Comparison of ENCODE assay signal across 8 cellular contexts in the genomic region with DNA sequence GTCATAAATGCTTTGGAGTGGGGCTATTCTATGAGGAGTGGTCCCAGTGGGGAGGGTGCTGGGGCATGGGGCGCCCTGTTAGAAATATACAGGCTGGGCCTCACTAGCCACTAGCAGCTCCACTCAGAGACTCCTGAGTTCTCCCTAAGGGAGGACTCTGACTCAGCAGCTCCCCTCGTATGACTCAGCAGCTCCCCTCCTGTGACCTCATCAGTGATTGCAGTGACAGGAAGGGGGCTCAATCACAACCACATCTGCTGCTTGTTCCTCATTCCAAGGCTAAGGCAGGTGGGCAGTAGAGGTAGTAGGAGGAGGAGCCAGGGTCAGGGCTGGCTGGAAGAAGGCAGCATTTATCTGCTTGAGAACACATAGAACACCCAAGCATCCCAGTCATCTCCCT. TPM values are rescaled to one million over a fixed set of nuclear protein-coding genes. Genes with fewer than 3 reads are reported as not detected.
DNase-seq lines count a peak whose midpoint lies in the region; ATAC-seq, FAIRE-seq and TF ChIP-seq lines count a peak whose summit lies in the region.

No MANE protein-coding gene starts in this region.

- FAIRE-seq in H54 (lab: Jason Lieb, UNC) (no peak), astrocyte (lab: Jason Lieb, UNC) (peak; percentile 5)

- peaks cover 11% of the 10 kb centered on the region for H3K4me1 Mint-ChIP-seq in astrocyte (ENCODE audit: low read depth, unreplicated experiment)

- H3K27ac Mint-ChIP-seq in astrocyte (ENCODE audit: unreplicated experiment): no peak overlapping the region

- no peak overlapping the region for H3K27ac ChIP-seq in astrocyte (ENCODE audit: low read depth, low read length)

- H3K36me3 Mint-ChIP-seq in astrocyte (ENCODE audit: low read depth, unreplicated experiment): peaks cover 4% of the 10 kb centered on the region

- TF ChIP-seq POLR2A in H54 (IDR thresholded peaks at IDR 0.05; ENCODE audit: low read depth, low read length): no peak

- no peaks in the 10 kb centered on the region for H3K27me3 ChIP-seq in astrocyte (ENCODE audit: insufficient read depth, low read length)

- no peak overlapping the region for H2AFZ ChIP-seq in astrocyte (ENCODE audit: low read depth, low read length)

- H3K4me1 ChIP-seq in astrocyte (ENCODE audit: insufficient read depth, low read length): peaks cover 7% of the 10 kb centered on the region

- H3K4me3 Mint-ChIP-seq in astrocyte (ENCODE audit: unreplicated experiment): no peak overlapping the region

- no peaks in the 10 kb centered on the region for H4K20me1 ChIP-seq in astrocyte (ENCODE audit: insufficient read depth, low read length)

- H3K9me3 Mint-ChIP-seq in astrocyte (ENCODE audit: unreplicated experiment): peaks cover 6% of the 10 kb centered on the region

- no peaks in the 10 kb centered on the region for H3K79me2 ChIP-seq in astrocyte (ENCODE audit: insufficient read depth, low read length)

- no peak overlapping the region for H3K4me2 ChIP-seq in astrocyte (ENCODE audit: low read length)

- no peak overlapping the region for H3K4me3 ChIP-seq in astrocyte (ENCODE audit: insufficient read depth, low read depth, low read length)

- TF ChIP-seq CTCF in astrocyte (IDR thresholded peaks at IDR 0.05; ENCODE audit: insufficient read depth, low read depth, low read length) (no peak), omental fat pad (IDR thresholded peaks at IDR 0.05) (no peak)

- no peaks in the 10 kb centered on the region for H3K36me3 ChIP-seq in astrocyte (ENCODE audit: insufficient read depth, low read length)

- H3K9me3 ChIP-seq in astrocyte (ENCODE audit: insufficient read depth, low read depth, low read length): no peaks in the 10 kb centered on the region

- no peaks in the 10 kb centered on the region for H3K27me3 Mint-ChIP-seq in astrocyte (ENCODE audit: low read depth, unreplicated experiment)

- peak; percentile 37 for ATAC-seq in omental fat pad (ENCODE audit: low FRiP score)
- no peak for ATAC-seq in HG03354 (IDR thresholded peaks at IDR 0.05; ENCODE audit: poor library complexity, severe bottlenecking, unreplicated experiment)
- ATAC-seq in HG03139 (IDR thresholded peaks at IDR 0.05; ENCODE audit: unreplicated experiment): no peak

- no peak overlapping the region for H3K9ac ChIP-seq in astrocyte (ENCODE audit: low read length)

- DNase-seq in CMK (ENCODE audit: low read depth) (peak; percentile 54), H54 (ENCODE audit: insufficient read length, low spot score) (peak; percentile 53), NOMO-1 treated with DMSO at 0.1 percent for 48 hours (lab: John Stamatoyannopoulos, UW; ENCODE audit: unreplicated experiment) (peak; percentile 69), astrocyte (ENCODE audit: low read depth) (peak; percentile 45), omental fat pad (ENCODE audit: low spot score) (peak; percentile 36), NCI-H187 (lab: John Stamatoyannopoulos, UW) (no peak)

RNA-seq across cellular contexts. Expression of a gene that starts 28.0 kb away (rescaled TPM):
- total RNA-seq in astrocyte: 3.1 and 4.2 TPM in 2 replicates
- 10 to 100 TPM; 28.0 to 63.8 (median 44.6) TPM for total RNA-seq in omental fat pad

Comparison
In these comparisons a context has a peak if more than half of its experiments do, and no peak if none do; other contexts are left out.
1. DNase-seq: peak in CMK (single experiment), H54 (single experiment), NOMO-1 treated with DMSO at 0.1 percent for 48 hours (single experiment), astrocyte (single experiment) and omental fat pad (single experiment); none in NCI-H187 (0 of 2).